8 cellular contexts compared by ENCODE assay signal in the genomic region with DNA sequence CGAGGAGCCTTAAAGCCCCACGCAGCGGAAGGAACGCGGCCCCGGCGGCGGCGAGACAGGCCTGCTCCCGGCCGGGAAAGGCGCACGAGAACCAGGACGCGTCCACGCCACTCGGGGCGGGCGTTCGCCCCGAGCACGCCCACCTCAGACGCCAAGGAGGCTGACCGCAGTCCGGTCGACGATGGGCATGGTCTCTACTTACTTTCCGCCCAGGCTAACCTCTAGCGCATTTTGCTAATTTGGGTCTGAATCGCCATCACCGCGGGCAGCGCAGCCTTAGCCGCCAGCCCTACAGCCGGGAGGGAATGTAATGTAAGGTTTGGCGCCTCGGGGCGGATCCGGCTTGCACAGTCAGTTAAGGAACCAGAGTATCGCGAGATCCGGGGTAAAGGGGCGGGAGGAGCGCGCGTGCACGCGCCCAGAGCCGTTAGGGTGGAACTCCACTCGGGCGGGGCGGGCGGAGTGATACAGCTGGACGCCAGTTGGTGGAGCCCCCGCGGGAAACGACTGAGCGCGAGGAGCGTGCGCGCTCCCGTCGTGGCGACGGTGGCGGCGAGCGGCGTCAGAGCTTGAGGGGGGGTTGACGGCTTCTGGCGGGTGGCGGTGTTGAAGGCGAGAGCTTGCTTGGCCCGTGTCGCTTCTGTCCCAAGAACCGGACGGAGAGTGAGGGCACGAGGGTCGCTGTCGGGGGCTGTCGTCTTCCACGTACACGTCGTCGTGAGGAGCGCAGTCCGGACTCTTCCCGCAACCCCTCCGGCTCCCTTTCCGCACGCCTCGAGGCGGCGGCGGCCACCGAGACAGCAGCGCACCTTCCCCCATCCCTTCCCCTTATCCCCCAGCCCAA. TPM values are rescaled to one million over a fixed set of nuclear protein-coding genes. Genes with fewer than 3 reads are reported as not detected.
DNase-seq lines count a peak whose midpoint lies in the region; ATAC-seq and TF ChIP-seq lines count a peak whose summit lies in the region.

A gene with protein sequence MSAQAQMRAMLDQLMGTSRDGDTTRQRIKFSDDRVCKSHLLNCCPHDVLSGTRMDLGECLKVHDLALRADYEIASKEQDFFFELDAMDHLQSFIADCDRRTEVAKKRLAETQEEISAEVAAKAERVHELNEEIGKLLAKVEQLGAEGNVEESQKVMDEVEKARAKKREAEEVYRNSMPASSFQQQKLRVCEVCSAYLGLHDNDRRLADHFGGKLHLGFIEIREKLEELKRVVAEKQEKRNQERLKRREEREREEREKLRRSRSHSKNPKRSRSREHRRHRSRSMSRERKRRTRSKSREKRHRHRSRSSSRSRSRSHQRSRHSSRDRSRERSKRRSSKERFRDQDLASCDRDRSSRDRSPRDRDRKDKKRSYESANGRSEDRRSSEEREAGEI (plus strand): TSS at position 529 of the 844 bp plus-strand sequence. CDS start 368 bp downstream, outside the sequence.

- peak; percentile 82 for ATAC-seq in stimulated activated naive CD8-positive, alpha-beta T cell treated with anti-CD3 and anti-CD28 coated beads, Interleukin-15, amount 100 ng/mL, for 72 hours

- H3K27me3 ChIP-seq in H7 (ENCODE audit: control insufficient read depth, insufficient read depth, low read length) = no peaks in the 10 kb centered on the region

- peak within 1 kb of the TSS; percentile 99 for H3K27ac Mint-ChIP-seq in nephron progenitor cell
- H3K27ac Mint-ChIP-seq in stimulated activated naive CD8-positive, alpha-beta T cell treated with anti-CD3 and anti-CD28 coated beads, Interleukin-15, amount 100 ng/mL, for 72 hours = peak within 1 kb of the TSS; percentile 98 to 100

- no peak for TF ChIP-seq CTCF in fibroblast of pulmonary artery (IDR thresholded peaks at IDR 0.05; ENCODE audit: low read length, missing control alignments)
- no peak for TF ChIP-seq CTCF in nephron progenitor cell (IDR thresholded peaks at IDR 0.05)

- H3K36me3 ChIP-seq in H7 (replicated peaks; ENCODE audit: control insufficient read depth, insufficient read depth, low read length) = no peaks in the 10 kb centered on the region

- H3K9me3 Mint-ChIP-seq in nephron progenitor cell = no peaks in the 10 kb centered on the region
- no peaks in the 10 kb centered on the region for H3K9me3 Mint-ChIP-seq in stimulated activated naive CD8-positive, alpha-beta T cell treated with anti-CD3 and anti-CD28 coated beads, Interleukin-15, amount 100 ng/mL, for 72 hours

- no peaks in the 10 kb centered on the region for H3K27me3 Mint-ChIP-seq in nephron progenitor cell (ENCODE audit: low read depth, poor library complexity)
- no peaks in the 10 kb centered on the region for H3K27me3 Mint-ChIP-seq in stimulated activated naive CD8-positive, alpha-beta T cell treated with anti-CD3 and anti-CD28 coated beads, Interleukin-15, amount 100 ng/mL, for 72 hours

- peaks cover 35% of the 10 kb centered on the region for H3K36me3 Mint-ChIP-seq in nephron progenitor cell (ENCODE audit: low read depth)

- DNase-seq in ELR (ENCODE audit: low read depth) (peak; percentile 98), H7 (peak; percentile 95), M059J (ENCODE audit: low read depth) (peak; percentile 99), SHP77 (lab: John Stamatoyannopoulos, UW) (peak; percentile 92 to 94), fibroblast of pulmonary artery (ENCODE audit: low read depth) (peak; percentile 99), nephron progenitor cell (peak; percentile 99)
- DNase-seq in activated effector memory CD4-positive, alpha-beta T cell treated with Interleukin-2 at 50 U/mL for 16 hours = peak; percentile 100
- peak; percentile 99 for DNase-seq in stimulated activated naive CD8-positive, alpha-beta T cell treated with anti-CD3 and anti-CD28 coated beads, Interleukin-15, amount 100 ng/mL, for 72 hours

- H3K4me3 ChIP-seq in H7 (ENCODE audit: insufficient read depth, low read depth, low read length) (peak within 1 kb of the TSS; percentile 99), fibroblast of pulmonary artery (replicated peaks; ENCODE audit: low read depth, low read length) (peak within 1 kb of the TSS; percentile 95)

- peak within 1 kb of the TSS; percentile 99 for H3K4me3 Mint-ChIP-seq in nephron progenitor cell
- H3K4me3 Mint-ChIP-seq in stimulated activated naive CD8-positive, alpha-beta T cell treated with anti-CD3 and anti-CD28 coated beads, Interleukin-15, amount 100 ng/mL, for 72 hours = peak within 1 kb of the TSS; percentile 92 to 99

- H3K4me1 Mint-ChIP-seq in nephron progenitor cell = peaks cover 36% of the 10 kb centered on the region
- peaks cover 43% of the 10 kb centered on the region for H3K4me1 Mint-ChIP-seq in stimulated activated naive CD8-positive, alpha-beta T cell treated with anti-CD3 and anti-CD28 coated beads, Interleukin-15, amount 100 ng/mL, for 72 hours

RNA-seq across cellular contexts. Expression of the gene that starts here (rescaled TPM):
- total RNA-seq in H7 (2014; rRNA removed; shearing (Covaris generic)) = 43.4 and 53.7 TPM in 2 replicates
- 46.9 and 64.2 TPM in 2 replicates for total RNA-seq in M059J (2014; rRNA removed; shearing (Covaris generic))

Comparison
In these comparisons a context has a peak if more than half of its experiments do, and no peak if none do; other contexts are left out.
1. Peak in every context shown above with its lines: DNase-seq, ATAC-seq and H3K4me3 ChIP-seq.